Comparison of ENCODE assay signal across 1 cellular context in genomic region chr5:58400737-58401136, GRCh38.
TF ChIP-seq lines count a peak whose summit lies in the region.

No MANE protein-coding gene starts in this region.

TF ChIP-seq in HepG2, 621 proteins besides CTCF, POLR2A, EP300 and RAD21 (continued from another document):
- TF ChIP-seq ARNTL (CRISPR knock-in tag; IDR thresholded peaks at IDR 0.05) (no peak), ZNF263 (CRISPR knock-in tag; IDR thresholded peaks at IDR 0.05) (no peak), ZNF441 (CRISPR knock-in tag; IDR thresholded peaks at IDR 0.05; ENCODE audit: borderline replicate concordance) (no peak), GATAD1 (CRISPR knock-in tag; IDR thresholded peaks at IDR 0.05) (no peak), PHF5A (CRISPR knock-in tag; IDR thresholded peaks at IDR 0.05; ENCODE audit: low read depth, unreplicated experiment) (no peak), ZNF660 (CRISPR knock-in tag; IDR thresholded peaks at IDR 0.05; ENCODE audit: borderline replicate concordance, low read depth) (no peak), KDM3A (CRISPR knock-in tag; IDR thresholded peaks at IDR 0.05; ENCODE audit: low read depth) (no peak), CENPX (CRISPR knock-in tag; IDR thresholded peaks at IDR 0.05) (no peak), EED (CRISPR knock-in tag; IDR thresholded peaks at IDR 0.05) (no peak), ZNF616 (CRISPR knock-in tag; IDR thresholded peaks at IDR 0.05; ENCODE audit: low read depth) (no peak), PAXIP1 (CRISPR knock-in tag; conservative IDR thresholded peaks at IDR 0.05) (no peak)
TF ChIP-seq in HepG2: peak in this region for 0.
